13 cellular contexts compared by ENCODE assay signal in the genomic region with DNA sequence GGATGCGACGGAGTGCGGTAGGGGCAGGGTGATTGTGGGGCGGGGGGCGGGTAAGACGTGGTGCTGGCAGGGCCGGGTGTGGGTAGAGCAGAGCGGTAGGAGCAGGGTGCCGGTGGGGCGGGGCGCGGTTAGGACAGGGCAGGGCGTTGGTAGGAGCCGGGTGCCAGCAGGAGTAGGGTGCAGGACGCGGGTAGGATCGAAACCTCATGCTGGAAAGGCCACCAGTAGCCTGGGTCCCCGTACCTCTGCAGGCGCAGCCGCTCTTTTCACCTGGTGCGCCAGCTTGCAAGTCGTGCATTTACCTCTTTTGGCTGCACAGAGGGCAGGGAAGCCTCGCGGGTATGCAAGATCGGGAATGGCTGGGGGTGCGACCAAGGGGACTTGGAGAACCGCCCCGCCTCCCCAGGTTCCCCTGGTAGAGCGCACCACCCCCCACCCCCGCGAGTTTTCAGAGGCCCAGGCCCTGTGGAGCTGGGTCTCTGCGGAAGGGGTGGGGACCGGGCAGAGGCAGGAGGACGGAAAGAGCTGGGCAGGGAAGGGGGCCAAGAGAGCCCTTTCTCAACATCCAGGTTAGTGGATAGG.
DNase-seq lines count a peak whose midpoint lies in the region; ATAC-seq and TF ChIP-seq lines count a peak whose summit lies in the region.
"Had no signal": no experiment of that assay in that cellular context is flagged by ENCODE, and none has a peak within 500 bp of the region (broad histone marks: within the 10 kb centered on the region; RNA-seq: fewer than 3 reads in every experiment).

No MANE protein-coding gene starts in this region.

- no peak overlapping the region for H4K91ac ChIP-seq in neuronal stem cell (ENCODE audit: low read depth, low read length, poor library complexity)

- H2AFZ ChIP-seq in neuronal stem cell (ENCODE audit: low read length), result peak overlapping the region; percentile 49

- no peak overlapping the region for H3K4ac ChIP-seq in neuronal stem cell (ENCODE audit: low read length)

- peaks cover 37% of the 10 kb centered on the region for H3K27me3 Mint-ChIP-seq in chondrocyte (ENCODE audit: low read depth)

- peak overlapping the region; percentile 86 for H3K9ac ChIP-seq in neuronal stem cell (ENCODE audit: low read depth, low read length, poor library complexity)

- DNase-seq in DMS53 (lab: John Stamatoyannopoulos, UW) (peak; percentile 71), neuronal stem cell (ENCODE audit: low spot score) (no peak), chondrocyte (ENCODE audit: low spot score) (no peak), HUDEP-2 (lab: John Stamatoyannopoulos, UW; ENCODE audit: unreplicated experiment in 76 of 76) (no peak)
- DNase-seq in activated CD4-positive, alpha-beta T cell treated with anti-CD3 and anti-CD28 coated beads for 48 hours, result peak; percentile 32
- DNase-seq in effector memory CD4-positive, alpha-beta T cell, result no peak
- DNase-seq: erythroblast, Right ventricle myocardium superior, sigmoid colon had no signal

- H3K4me3 Mint-ChIP-seq in chondrocyte (ENCODE audit: unreplicated experiment), result no peak overlapping the region

- peak overlapping the region; percentile 80 for H3K18ac ChIP-seq in neuronal stem cell (ENCODE audit: low read length)

- no peak overlapping the region for H2BK120ac ChIP-seq in neuronal stem cell (ENCODE audit: low read depth, low read length)

- peak overlapping the region; percentile 21 for H3K14ac ChIP-seq in neuronal stem cell (ENCODE audit: low read length)

- H3K9me3 ChIP-seq in effector memory CD4-positive, alpha-beta T cell (ENCODE audit: control insufficient read depth, low read length), result no peaks in the 10 kb centered on the region
- H3K9me3 ChIP-seq in neuronal stem cell (replicated peaks in 1 of 2; ENCODE audit: control insufficient read depth in 2 of 2, insufficient read depth in 1 of 2, low read depth in 1 of 2, low read length in 2 of 2), result peaks cover 0 to 6% of the 10 kb centered on the region in 2 donors
- H3K9me3 ChIP-seq: ascending aorta, sigmoid colon had no signal

- no peak overlapping the region for H4K8ac ChIP-seq in neuronal stem cell (ENCODE audit: low read depth, low read length)

- H3K27ac ChIP-seq in effector memory CD4-positive, alpha-beta T cell (ENCODE audit: insufficient read depth, low read length, poor library complexity, severe bottlenecking), result no peak overlapping the region
- H3K27ac ChIP-seq in neuronal stem cell (replicated peaks; ENCODE audit: low read length), result no peak overlapping the region
- H3K27ac ChIP-seq: ascending aorta, sigmoid colon had no signal

- H3K36me3 Mint-ChIP-seq in chondrocyte (ENCODE audit: low read depth), result no peaks in the 10 kb centered on the region

- peak overlapping the region; percentile 79 for H2AK5ac ChIP-seq in neuronal stem cell (ENCODE audit: low read depth, low read length)

- H3K27me3 ChIP-seq in effector memory CD4-positive, alpha-beta T cell (replicated peaks; ENCODE audit: control insufficient read depth, insufficient read depth, low read length, poor library complexity, severe bottlenecking), result peaks cover 9% of the 10 kb centered on the region
- peaks cover 7 to 32% (median 31%) of the 10 kb centered on the region in 3 experiments for H3K27me3 ChIP-seq in neuronal stem cell (ENCODE audit: control insufficient read depth in 3 of 3, insufficient read depth in 3 of 3, low read depth in 1 of 3, low read length in 3 of 3)
- H3K27me3 ChIP-seq: ascending aorta had no signal

- no peak overlapping the region for H2BK5ac ChIP-seq in neuronal stem cell (ENCODE audit: low read length)

- H3K23ac ChIP-seq in neuronal stem cell (ENCODE audit: low read depth, low read length, poor library complexity), result peak overlapping the region; percentile 81

- no peaks in the 10 kb centered on the region for H3K36me3 ChIP-seq in effector memory CD4-positive, alpha-beta T cell (ENCODE audit: control insufficient read depth, insufficient read depth, low read length)
- H3K36me3 ChIP-seq in neuronal stem cell (replicated peaks in 1 of 2; ENCODE audit: control insufficient read depth in 2 of 2, insufficient read depth in 2 of 2, low read length in 2 of 2), result no peaks in the 10 kb centered on the region
- H3K36me3 ChIP-seq: ascending aorta, sigmoid colon had no signal

- H3K4me3 ChIP-seq in effector memory CD4-positive, alpha-beta T cell (ENCODE audit: insufficient read depth, low read depth, low read length, poor library complexity, severe bottlenecking), result peak overlapping the region; percentile 45
- H3K4me3 ChIP-seq in neuronal stem cell (ENCODE audit: low read length in 2 of 2), result peak overlapping the region in 1 of 2 donors; percentile 71
- H3K4me3 ChIP-seq: ascending aorta, sigmoid colon had no signal

- no CpG with 5 or more reads among the region's 34 CpGs for WGBS in neuronal stem cell (ENCODE audit: extremely low coverage in 2 of 2, insufficient read length in 2 of 2, insufficient replicate concordance in 1 of 2), 2 donors

- H2BK12ac ChIP-seq in neuronal stem cell (ENCODE audit: low read length), result peak overlapping the region; percentile 46

- no peaks in the 10 kb centered on the region for H3K79me1 ChIP-seq in neuronal stem cell (ENCODE audit: low read depth, low read length)

- H2BK15ac ChIP-seq in neuronal stem cell (ENCODE audit: low read length), result peak overlapping the region; percentile 71

- peak overlapping the region; percentile 64 for H3K4me2 ChIP-seq in neuronal stem cell (ENCODE audit: insufficient read depth, low read length, poor library complexity, severe bottlenecking)

- H3K9me3 Mint-ChIP-seq in chondrocyte (ENCODE audit: low read depth), result no peaks in the 10 kb centered on the region

- no peak for ATAC-seq in GM21360 (IDR thresholded peaks at IDR 0.05; ENCODE audit: unreplicated experiment)
- ATAC-seq in HG03432 (IDR thresholded peaks at IDR 0.05; ENCODE audit: unreplicated experiment), result no peak
- ATAC-seq: left lobe of liver had no signal

- no peak for TF ChIP-seq CTCF in chondrocyte (IDR thresholded peaks at IDR 0.05)

- peaks cover 4% of the 10 kb centered on the region for H3K4me1 ChIP-seq in effector memory CD4-positive, alpha-beta T cell (ENCODE audit: control insufficient read depth, insufficient read depth, low read length, poor library complexity, severe bottlenecking)
- H3K4me1 ChIP-seq in neuronal stem cell (ENCODE audit: control insufficient read depth in 2 of 2, insufficient read depth in 1 of 2, low read depth in 1 of 2, low read length in 2 of 2), result peaks cover 0 to 3% of the 10 kb centered on the region in 2 donors
- H3K4me1 ChIP-seq: ascending aorta had no signal

- no peak overlapping the region for H3K27ac Mint-ChIP-seq in chondrocyte (ENCODE audit: unreplicated experiment)

- no peaks in the 10 kb centered on the region for H3K4me1 Mint-ChIP-seq in chondrocyte (ENCODE audit: low read depth)

Comparison
In these comparisons a context has a peak if more than half of its experiments do, and no peak if none do; other contexts are left out.
1. DNase-seq: peak in DMS53 (single experiment) and activated CD4-positive, alpha-beta T cell treated with anti-CD3 and anti-CD28 coated beads for 48 hours (single experiment); none in effector memory CD4-positive, alpha-beta T cell (0 of 3), neuronal stem cell (single experiment), chondrocyte (single experiment) and HUDEP-2 (0 of 76).